ENCODE assay signal across 17 cellular contexts in the genomic region with DNA sequence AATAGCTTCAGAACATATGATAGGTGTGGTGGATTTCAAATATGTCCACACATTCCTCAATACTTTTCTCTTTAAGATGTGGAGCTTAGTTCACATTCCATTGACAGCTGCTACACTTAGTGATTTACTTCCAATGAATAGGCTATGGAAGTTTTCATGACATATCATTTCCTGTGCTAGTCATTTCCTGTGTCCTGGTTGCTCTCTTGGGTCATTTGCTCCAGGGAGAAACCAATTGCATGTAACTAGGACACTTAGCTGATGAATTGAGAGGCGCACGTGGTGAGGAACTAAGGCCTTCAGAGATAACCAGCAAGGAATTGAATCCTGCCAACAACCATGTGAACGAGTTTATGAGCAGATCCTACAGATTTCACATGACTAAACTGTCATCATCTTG.
DNase-seq lines count a peak whose midpoint lies in the region; ATAC-seq and TF ChIP-seq lines count a peak whose summit lies in the region.
"Had no signal": no experiment of that assay in that cellular context is flagged by ENCODE, and none has a peak within 500 bp of the region (broad histone marks: within the 10 kb centered on the region; RNA-seq: fewer than 3 reads in every experiment).

No MANE protein-coding gene starts in this region.

- no TSS peak for BruUV-seq in PC-3 (replicated peaks; lab: Mats Ljungman, UMichigan)

- no peaks in the 10 kb centered on the region for H3K9me3 Mint-ChIP-seq in neural progenitor cell

- no CpG with 5 or more reads among the region's 3 CpGs for whole genome bisulfite sequencing in mesendoderm (ENCODE audit: extremely low coverage, insufficient coverage, low lambda C conversion rate)

- no peaks in the 10 kb centered on the region for H3K27me3 ChIP-seq in PC-3 (ENCODE audit: low read length)
- no peaks in the 10 kb centered on the region for H3K27me3 ChIP-seq in mesendoderm (ENCODE audit: insufficient read depth, low read length, poor library complexity)
- H3K27me3 ChIP-seq in Karpas-422 (ENCODE audit: low read length), result no peaks in the 10 kb centered on the region
- no peaks in the 10 kb centered on the region for H3K27me3 ChIP-seq in neural progenitor cell
- H3K27me3 ChIP-seq: gastroesophageal sphincter, SJSA1, upper lobe of left lung had no signal

- no peak overlapping the region for H4K8ac ChIP-seq in mesendoderm (ENCODE audit: low read depth, low read length)

- H3F3A ChIP-seq in PC-3 (ENCODE audit: low read length, unreplicated experiment) (peaks cover 6% of the 10 kb centered on the region), neural progenitor cell (ENCODE audit: low read depth) (no peaks in the 10 kb centered on the region)

- no peaks in the 10 kb centered on the region for H3K79me1 ChIP-seq in mesendoderm (ENCODE audit: low read length)

- H4K5ac ChIP-seq in mesendoderm (ENCODE audit: low read length), result no peak overlapping the region

- H3K27ac ChIP-seq in PC-3 (ENCODE audit: low read length) (peak overlapping the region; percentile 71), mesendoderm (ENCODE audit: low read depth, low read length) (no peak overlapping the region), Karpas-422 (ENCODE audit: low read length) (no peak overlapping the region), neural progenitor cell (no peak overlapping the region)
- H3K27ac ChIP-seq: gastroesophageal sphincter, SJSA1, upper lobe of left lung had no signal

- no peaks in the 10 kb centered on the region for H3K36me3 Mint-ChIP-seq in neural progenitor cell

- H3K9ac ChIP-seq in PC-3 (ENCODE audit: low read length), result no peak overlapping the region; the same call in 1 of the 2 replicates
- no peak overlapping the region for H3K9ac ChIP-seq in mesendoderm (ENCODE audit: low read length)
- H3K9ac ChIP-seq in Karpas-422 (ENCODE audit: low read length), result no peak overlapping the region
- H3K9ac ChIP-seq in neural progenitor cell, result no peak overlapping the region

- H2BK120ac ChIP-seq in mesendoderm (ENCODE audit: low read depth, low read length), result no peak overlapping the region

- H3K9me3 ChIP-seq in PC-3 (ENCODE audit: low read length), result 0 out of 2 replicates have a peak, but pooled peaks cover 6% of the 10 kb centered on the region
- H3K9me3 ChIP-seq in Karpas-422 (ENCODE audit: low read length), result no peaks in the 10 kb centered on the region
- no peaks in the 10 kb centered on the region for H3K9me3 ChIP-seq in neural progenitor cell (ENCODE audit: low read depth)
- H3K9me3 ChIP-seq: gastroesophageal sphincter, SJSA1, upper lobe of left lung had no signal

- H3K27me3 Mint-ChIP-seq in neural progenitor cell (ENCODE audit: insufficient read depth, low read depth), result no peaks in the 10 kb centered on the region
- H3K27me3 Mint-ChIP-seq: dendritic cell treated with granulocyte-macrophage colony-stimulating factor and Interleukin-4, amounts not matched to agents 40 ng/mL and 50 ng/mL, for 4 days had no signal

- TF ChIP-seq CTCF in PC-3 (conservative IDR thresholded peaks at IDR 0.05; ENCODE audit: low read depth, low read length) (no peak), neural progenitor cell (IDR thresholded peaks at IDR 0.05) (no peak)

- H3K4me2 ChIP-seq in PC-3 (ENCODE audit: low read length) (peak overlapping the region; percentile 9; the same call in 1 of the 2 replicates), mesendoderm (ENCODE audit: low read length) (no peak overlapping the region), Karpas-422 (ENCODE audit: low read depth, low read length, poor library complexity, severe bottlenecking) (no peak overlapping the region), neural progenitor cell (no peak overlapping the region)

- no peak overlapping the region for H2BK15ac ChIP-seq in mesendoderm (replicated peaks; ENCODE audit: low read depth)

- no peaks in the 10 kb centered on the region for H3K9me2 ChIP-seq in PC-3 (replicated peaks; ENCODE audit: low read length)
- no peaks in the 10 kb centered on the region for H3K9me2 ChIP-seq in Karpas-422 (replicated peaks; ENCODE audit: insufficient read depth, low read length)

- H3K4me1 Mint-ChIP-seq in neural progenitor cell, result peaks cover 10% of the 10 kb centered on the region

- no peak overlapping the region for H3K27ac Mint-ChIP-seq in neural progenitor cell
- H3K27ac Mint-ChIP-seq: dendritic cell treated with granulocyte-macrophage colony-stimulating factor and Interleukin-4, amounts not matched to agents 40 ng/mL and 50 ng/mL, for 4 days had no signal

- CTCF ChIA-PET in PC-3 (lab: Charles Lee), result no interaction called here

- no peak overlapping the region for H3K56ac ChIP-seq in mesendoderm (ENCODE audit: low read length)

- DNase-seq in EH (ENCODE audit: low read depth) (peak; percentile 39), PC-3 (peak; percentile 80), dermis microvascular lymphatic vessel endothelial cell (ENCODE audit: low read depth in 2 of 2) (peak; percentile 39 to 73), mesendoderm (peak; percentile 29), NCI-H748 treated with DMSO at 0.1 percent for 48 hours (lab: John Stamatoyannopoulos, UW) (no peak), NCI-H1436 treated with DMSO at 0.1 percent for 48 hours (lab: John Stamatoyannopoulos, UW) (no peak), Karpas-422 (no peak), neural progenitor cell (ENCODE audit: low spot score) (no peak)
- DNase-seq: AML-193, DMS153, KBM-7, NCI-H187 treated with DMSO at 0.1 percent for 48 hours, NCI-H82, upper lobe of left lung had no signal

- H3K4me1 ChIP-seq in PC-3 (ENCODE audit: insufficient read depth, low read length) (peaks cover 36% of the 10 kb centered on the region), mesendoderm (ENCODE audit: control insufficient read depth, low read depth, low read length) (no peaks in the 10 kb centered on the region), Karpas-422 (ENCODE audit: low read length) (no peaks in the 10 kb centered on the region), neural progenitor cell (peaks cover 8% of the 10 kb centered on the region)
- H3K4me1 ChIP-seq: gastroesophageal sphincter, SJSA1, upper lobe of left lung had no signal

- peak overlapping the region; percentile 47; the same call in 1 of the 2 replicates for H2AFZ ChIP-seq in PC-3 (ENCODE audit: low read length)
- no peak overlapping the region for H2AFZ ChIP-seq in Karpas-422 (ENCODE audit: low read length)
- no peak overlapping the region for H2AFZ ChIP-seq in neural progenitor cell (replicated peaks)

- H3K36me3 ChIP-seq in PC-3 (ENCODE audit: low read depth, low read length) (peaks cover 5% of the 10 kb centered on the region; the same call in 1 of the 2 replicates), mesendoderm (ENCODE audit: control insufficient read depth, insufficient read depth, low read length) (no peaks in the 10 kb centered on the region), Karpas-422 (ENCODE audit: insufficient read depth, low read length) (no peaks in the 10 kb centered on the region), neural progenitor cell (no peaks in the 10 kb centered on the region)
- H3K36me3 ChIP-seq: gastroesophageal sphincter, SJSA1, upper lobe of left lung had no signal

- H4K20me1 ChIP-seq in PC-3 (ENCODE audit: low read length) (no peaks in the 10 kb centered on the region), Karpas-422 (ENCODE audit: insufficient read depth, low read depth, low read length) (no peaks in the 10 kb centered on the region), neural progenitor cell (ENCODE audit: low read depth) (no peaks in the 10 kb centered on the region)

- H3K18ac ChIP-seq in mesendoderm (ENCODE audit: low read length), result no peak overlapping the region

- no peak overlapping the region for H3K4ac ChIP-seq in mesendoderm (ENCODE audit: low read depth, low read length)

- H3K79me2 ChIP-seq in PC-3 (ENCODE audit: low read length) (no peaks in the 10 kb centered on the region), mesendoderm (ENCODE audit: control insufficient read depth, insufficient read depth, low read length) (no peaks in the 10 kb centered on the region), Karpas-422 (ENCODE audit: low read length) (no peaks in the 10 kb centered on the region), neural progenitor cell (ENCODE audit: low read depth) (no peaks in the 10 kb centered on the region)

- H3K23ac ChIP-seq in mesendoderm (ENCODE audit: low read length), result no peak overlapping the region

- H3K4me3 Mint-ChIP-seq in neural progenitor cell, result no peak overlapping the region
- H3K4me3 Mint-ChIP-seq: dendritic cell treated with granulocyte-macrophage colony-stimulating factor and Interleukin-4, amounts not matched to agents 40 ng/mL and 50 ng/mL, for 4 days had no signal

- no peak overlapping the region for H2BK5ac ChIP-seq in mesendoderm (ENCODE audit: low read length)

- ATAC-seq in PC-3, result peak; percentile 63
- ATAC-seq: gastroesophageal sphincter had no signal

- POLR2A ChIA-PET in PC-3 (lab: Charles Lee; ENCODE audit: unreplicated experiment), result no interaction called here

- no peak overlapping the region for H2AK5ac ChIP-seq in mesendoderm (ENCODE audit: low read length)

- intact Hi-C loops in PC-3 (cut with micrococcal nuclease), result no loop called here

- H3K4me3 ChIP-seq in PC-3 (ENCODE audit: low read length) (no peak overlapping the region), mesendoderm (ENCODE audit: low read length) (no peak overlapping the region), Karpas-422 (ENCODE audit: low read length) (no peak overlapping the region), neural progenitor cell (no peak overlapping the region)
- H3K4me3 ChIP-seq: gastroesophageal sphincter, SJSA1, upper lobe of left lung had no signal

Comparison
In these comparisons a context has a peak if more than half of its experiments do, and no peak if none do; other contexts are left out.
1. DNase-seq: peak in EH (single experiment), PC-3 (single experiment), dermis microvascular lymphatic vessel endothelial cell (2 of 2) and mesendoderm (single experiment); none in NCI-H748 treated with DMSO at 0.1 percent for 48 hours (single experiment), NCI-H1436 treated with DMSO at 0.1 percent for 48 hours (single experiment), Karpas-422 (single experiment) and neural progenitor cell (single experiment).